ENCODE assay signal across 24 cellular contexts in the genomic region with DNA sequence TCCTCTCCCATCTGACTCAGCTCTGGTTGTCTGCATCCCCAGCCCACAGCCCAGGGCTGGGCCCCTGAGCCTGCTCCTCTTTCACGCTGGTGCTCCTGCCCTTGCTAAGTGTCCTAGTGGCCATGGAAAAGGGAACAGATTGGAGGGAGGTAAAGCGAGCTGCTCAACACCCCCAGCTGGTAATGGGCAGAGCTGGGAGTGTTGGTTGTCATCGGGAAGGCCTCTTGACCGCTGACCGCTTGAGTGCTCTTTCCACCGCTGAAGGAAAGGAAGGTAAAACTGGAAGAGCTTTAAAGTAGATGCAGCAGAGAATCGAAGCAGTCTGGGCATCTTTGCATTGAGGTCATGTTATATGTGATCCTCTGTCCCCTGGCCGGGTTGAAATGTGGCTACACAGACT.
DNase-seq lines count a peak whose midpoint lies in the region; ATAC-seq, FAIRE-seq and TF ChIP-seq lines count a peak whose summit lies in the region.
"Had no signal": no experiment of that assay in that cellular context is flagged by ENCODE, and none has a peak within 500 bp of the region (broad histone marks: within the 10 kb centered on the region; RNA-seq: fewer than 3 reads in every experiment).

No MANE protein-coding gene starts in this region.

- no peak overlapping the region for H3K18ac ChIP-seq in trophoblast cell (ENCODE audit: low read length)

- H3K79me1 ChIP-seq in trophoblast cell (ENCODE audit: low read length): no peaks in the 10 kb centered on the region

- H3K4me1 ChIP-seq in kidney (ENCODE audit: control insufficient read depth in 1 of 2, insufficient read depth in 1 of 2, low read depth in 1 of 2, low read length in 2 of 2) (no peaks in the 10 kb centered on the region), aorta (ENCODE audit: control insufficient read depth in 1 of 2, insufficient read depth in 2 of 2, low read length in 2 of 2) (no peaks in the 10 kb centered on the region), trophoblast cell (ENCODE audit: control insufficient read depth in 1 of 2, insufficient read depth in 2 of 2, low read length in 2 of 2) (no peaks in the 10 kb centered on the region)

- H3K27ac ChIP-seq in kidney (ENCODE audit: low read depth in 2 of 2, low read length in 2 of 2) (no peak overlapping the region), aorta (ENCODE audit: low read depth in 1 of 2, low read length in 2 of 2) (no peak overlapping the region), trophoblast cell (ENCODE audit: low read depth, low read length) (no peak overlapping the region)
- H3K27ac ChIP-seq: GM23248, PC-9 had no signal

- no peaks in the 10 kb centered on the region for H3K9me3 Mint-ChIP-seq in mesothelial cell of epicardium
- H3K9me3 Mint-ChIP-seq: H9 had no signal

- H3K36me3 ChIP-seq in kidney (ENCODE audit: control insufficient read depth in 1 of 2, insufficient read depth in 2 of 2, low read length in 2 of 2): peaks cover 5 to 10% of the 10 kb centered on the region in 2 donors
- H3K36me3 ChIP-seq in aorta (ENCODE audit: control insufficient read depth in 1 of 2, insufficient read depth in 2 of 2, low read length in 1 of 2): peaks cover 0 to 5% of the 10 kb centered on the region in 2 donors
- H3K36me3 ChIP-seq in trophoblast cell (ENCODE audit: control insufficient read depth in 1 of 2, insufficient read depth in 2 of 2, low read length in 2 of 2): no peaks in the 10 kb centered on the region

- no peak overlapping the region for H2AK5ac ChIP-seq in trophoblast cell (ENCODE audit: low read length)

- no peak overlapping the region for H3K4me3 ChIP-seq in kidney (ENCODE audit: low read length in 2 of 2)
- H3K4me3 ChIP-seq in aorta (ENCODE audit: low read length in 2 of 2): no peak overlapping the region
- no peak overlapping the region for H3K4me3 ChIP-seq in trophoblast cell (ENCODE audit: low read depth, low read length)
- H3K4me3 ChIP-seq: GM23248, K562, PC-9 had no signal

- no peak overlapping the region for H3K4me2 ChIP-seq in trophoblast cell (ENCODE audit: low read length)
- H3K4me2 ChIP-seq: PC-9 had no signal

- H3K27me3 ChIP-seq in aorta (ENCODE audit: control insufficient read depth in 1 of 2, insufficient read depth in 2 of 2, low read length in 1 of 2) (no peaks in the 10 kb centered on the region), trophoblast cell (ENCODE audit: insufficient read depth, low read length) (no peaks in the 10 kb centered on the region)

- 79 to 90% methylated on average over 8 of the region's 8 CpGs for WGBS in aorta, 2 donors
- no CpG with 5 or more reads among the region's 8 CpGs for WGBS in trophoblast cell (ENCODE audit: extremely low coverage, insufficient coverage, insufficient read length)

- DNase-seq in Right ventricle myocardium superior (peak; percentile 18), cardiac septum (ENCODE audit: low spot score) (no peak), kidney (peak; percentile 36), posterior vena cava (ENCODE audit: low spot score) (peak; percentile 73), aorta (peak; percentile 30 to 38), mesothelial cell of epicardium (ENCODE audit: low spot score in 2 of 2, unreplicated experiment in 2 of 2) (no peak), hippocampal formation (lab: John Stamatoyannopoulos, UW) (no peak), trophoblast cell (no peak)
- DNase-seq: DMS53; H9; Kasumi-1; NCI-H1105; NCI-H1436 treated with DMSO at 0.1 percent for 48 hours; NCI-H1930; NCI-H2107; NCI-H526; NK-92 treated with Interleukin-12 subunit alpha and Interleukin-12 subunit beta, amount 100 ng/mL, for 24 hours; PC-9; SHP77 had no signal

- peaks cover 7% of the 10 kb centered on the region for H3K36me3 Mint-ChIP-seq in mesothelial cell of epicardium

- H3K9me3 ChIP-seq in kidney (ENCODE audit: control insufficient read depth in 1 of 2, low read length in 2 of 2): no peaks in the 10 kb centered on the region
- H3K9me3 ChIP-seq in aorta (ENCODE audit: control insufficient read depth, low read length): no peaks in the 10 kb centered on the region
- peaks cover 2% of the 10 kb centered on the region for H3K9me3 ChIP-seq in trophoblast cell (ENCODE audit: insufficient read depth, low read depth, low read length)

- no peak overlapping the region for H3K27ac Mint-ChIP-seq in mesothelial cell of epicardium

- H4K12ac ChIP-seq in trophoblast cell (ENCODE audit: low read depth, low read length): no peak overlapping the region

- H3K9ac ChIP-seq in kidney (ENCODE audit: low read length in 2 of 2): no peak overlapping the region
- no peak overlapping the region for H3K9ac ChIP-seq in trophoblast cell (ENCODE audit: low read length)
- H3K9ac ChIP-seq: GM23248 had no signal

- no peak for ATAC-seq in Right ventricle myocardium superior (ENCODE audit: poor library complexity)
- ATAC-seq in aorta (ENCODE audit: low FRiP score): no peak
- ATAC-seq: HepG2, K562 had no signal

- intact Hi-C loops in Right ventricle myocardium superior (cut with DNase I) (no loop called here), cardiac septum (cut with DNase I) (no loop called here), kidney (cut with DNase I) (no loop called here), posterior vena cava (cut with DNase I) (no loop called here), aorta (cut with DNase I) (no loop called here)

- no peak overlapping the region for H3K4me3 Mint-ChIP-seq in mesothelial cell of epicardium
- H3K4me3 Mint-ChIP-seq: H9 had no signal

- no peak overlapping the region for H2BK5ac ChIP-seq in trophoblast cell (ENCODE audit: low read depth, low read length, poor library complexity)

- no peak overlapping the region for H2BK120ac ChIP-seq in trophoblast cell (ENCODE audit: insufficient read depth, low read length, poor library complexity)

- no peak overlapping the region for H3K23ac ChIP-seq in trophoblast cell (ENCODE audit: low read length)

- no peaks in the 10 kb centered on the region for H3K27me3 Mint-ChIP-seq in mesothelial cell of epicardium (ENCODE audit: low read depth)

- H3K79me2 ChIP-seq in trophoblast cell (ENCODE audit: control insufficient read depth, insufficient read depth, low read length, poor library complexity): no peaks in the 10 kb centered on the region

- H2AFZ ChIP-seq in trophoblast cell (ENCODE audit: insufficient read depth, low read length, poor library complexity): no peak overlapping the region
- H2AFZ ChIP-seq: GM23248, PC-9 had no signal

- FAIRE-seq in kidney (lab: Jason Lieb, UNC): no peak
- FAIRE-seq: D721Med, GM18507, HepG2, K562 had no signal

- no peak overlapping the region for H4K91ac ChIP-seq in trophoblast cell (ENCODE audit: low read depth, low read length)

- TF ChIP-seq CTCF in kidney (IDR thresholded peaks at IDR 0.05; ENCODE audit: borderline replicate concordance, extremely low read depth, insufficient read depth) (no peak), mesothelial cell of epicardium (IDR thresholded peaks at IDR 0.05; ENCODE audit: unreplicated experiment) (no peak)

- H3K14ac ChIP-seq in trophoblast cell (ENCODE audit: low read length): no peak overlapping the region

- H3K4me1 Mint-ChIP-seq in mesothelial cell of epicardium: no peaks in the 10 kb centered on the region

- no peak overlapping the region for H2BK12ac ChIP-seq in trophoblast cell (ENCODE audit: low read length)

- H3K4ac ChIP-seq in trophoblast cell (ENCODE audit: low read depth, low read length): no peak overlapping the region

- H4K8ac ChIP-seq in trophoblast cell (ENCODE audit: low read depth, low read length): no peak overlapping the region

Comparison
In these comparisons a context has a peak if more than half of its experiments do, and no peak if none do; other contexts are left out.
1. DNase-seq: peak in Right ventricle myocardium superior (single experiment), kidney (single experiment), posterior vena cava (single experiment) and aorta (2 of 2); none in cardiac septum (single experiment), mesothelial cell of epicardium (0 of 2), hippocampal formation (0 of 2) and trophoblast cell (0 of 2).